ENCODE assay signal across 13 cellular contexts in the genomic region with DNA sequence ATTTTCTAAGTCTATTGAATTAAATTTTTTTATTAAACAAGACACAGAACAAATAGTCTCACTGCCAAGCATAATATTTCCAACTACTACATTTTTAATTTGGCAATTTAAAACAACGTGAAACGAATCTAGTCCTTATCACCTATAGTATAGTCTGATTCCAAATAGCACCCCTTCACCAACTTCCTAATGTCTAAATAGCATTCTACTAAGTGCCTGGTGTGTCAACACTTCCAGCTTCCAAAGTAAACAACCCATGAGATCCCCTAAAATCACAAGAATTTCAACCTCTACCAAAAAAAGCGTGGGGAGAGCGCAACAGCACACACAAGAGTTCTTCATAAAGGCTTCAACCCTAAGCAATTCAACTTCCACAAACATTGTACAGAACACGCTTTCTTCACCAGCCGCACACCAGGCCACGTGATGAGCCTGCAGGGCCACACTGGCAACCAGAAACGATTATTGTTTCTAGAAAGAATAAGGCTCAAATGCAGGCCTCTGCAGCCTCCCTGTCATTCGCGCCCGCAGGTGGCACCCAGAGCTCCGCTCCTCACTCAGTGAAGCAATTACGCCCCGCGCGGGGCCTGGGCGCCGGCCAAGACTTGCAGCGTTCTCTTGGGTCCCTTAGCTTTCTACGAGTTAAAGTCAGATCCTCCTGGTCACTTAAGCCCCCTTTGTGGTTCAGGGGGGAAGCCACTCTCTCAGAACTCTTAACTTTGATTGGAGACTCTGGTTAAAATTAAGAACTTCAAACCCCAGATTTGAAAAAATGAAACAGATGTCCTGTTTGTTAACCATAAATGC. TPM values are rescaled to one million over a fixed set of nuclear protein-coding genes. Genes with fewer than 3 reads are reported as not detected.
DNase-seq lines count a peak whose midpoint lies in the region; ATAC-seq and TF ChIP-seq lines count a peak whose summit lies in the region.
"Had no signal": no experiment of that assay in that cellular context is flagged by ENCODE, and none has a peak within 500 bp of the region (broad histone marks: within the 10 kb centered on the region; RNA-seq: fewer than 3 reads in every experiment).

No MANE protein-coding gene starts in this region.

- peaks cover 73% of the 10 kb centered on the region for H3K27me3 Mint-ChIP-seq in CD4-positive, CD25-positive, alpha-beta regulatory T cell
- H3K27me3 Mint-ChIP-seq in activated T-helper 1 cell treated with anti-CD3 and anti-CD28 coated beads, Interleukin-12 subunit alpha, Interleukin-12 subunit beta, Interleukin-2, Interleukin-4 antibody, amounts not matched to agents 30 ng/mL and 10 ng/mL and 1 ng/mL, durations not matched to agents 14 hours and 24 hours and 36 hours (ENCODE audit: insufficient read depth): peaks cover 60% of the 10 kb centered on the region

- H3K9me3 Mint-ChIP-seq in CD4-positive, CD25-positive, alpha-beta regulatory T cell: peaks cover 0 to 7% (median 0%) of the 10 kb centered on the region in 7 donors
- no peaks in the 10 kb centered on the region for H3K9me3 Mint-ChIP-seq in activated T-helper 1 cell treated with anti-CD3 and anti-CD28 coated beads, Interleukin-12 subunit alpha, Interleukin-12 subunit beta, Interleukin-2, Interleukin-4 antibody, amounts not matched to agents 30 ng/mL and 10 ng/mL and 1 ng/mL, durations not matched to agents 14 hours and 24 hours and 36 hours
- H3K9me3 Mint-ChIP-seq: activated T-cell treated with anti-CD3 and anti-CD28 coated beads, Interleukin-2, amount 50 U/mL, for 4 hours; neural crest cell had no signal

- H3K27ac ChIP-seq in CD4-positive, CD25-positive, alpha-beta regulatory T cell (ENCODE audit: insufficient read depth, low read length, poor library complexity, severe bottlenecking): no peak overlapping the region
- H3K27ac ChIP-seq in effector memory CD4-positive, alpha-beta T cell (ENCODE audit: insufficient read depth, low read length, poor library complexity, severe bottlenecking): no peak overlapping the region
- no peak overlapping the region for H3K27ac ChIP-seq in esophagus squamous epithelium

- H3K4me3 ChIP-seq in CD4-positive, CD25-positive, alpha-beta regulatory T cell (ENCODE audit: low read depth, low read length): peak overlapping the region; percentile 40
- no peak overlapping the region for H3K4me3 ChIP-seq in effector memory CD4-positive, alpha-beta T cell (ENCODE audit: insufficient read depth, low read depth, low read length, poor library complexity, severe bottlenecking)
- H3K4me3 ChIP-seq in esophagus squamous epithelium: peak overlapping the region in 1 of 4 donors; percentile 36

- no peak for TF ChIP-seq CTCF in esophagus squamous epithelium (IDR thresholded peaks at IDR 0.05)

- peaks cover 0 to 20% (median under 1%) of the 10 kb centered on the region in 4 donors for H3K4me1 Mint-ChIP-seq in CD4-positive, CD25-positive, alpha-beta regulatory T cell
- peaks cover 11% of the 10 kb centered on the region for H3K4me1 Mint-ChIP-seq in activated T-helper 1 cell treated with anti-CD3 and anti-CD28 coated beads, Interleukin-12 subunit alpha, Interleukin-12 subunit beta, Interleukin-2, Interleukin-4 antibody, amounts not matched to agents 30 ng/mL and 10 ng/mL and 1 ng/mL, durations not matched to agents 14 hours and 24 hours and 36 hours (ENCODE audit: low read depth)
- H3K4me1 Mint-ChIP-seq: neural crest cell had no signal

- no peak overlapping the region for H3K27ac Mint-ChIP-seq in CD4-positive, CD25-positive, alpha-beta regulatory T cell
- peak overlapping the region; percentile 55 for H3K27ac Mint-ChIP-seq in activated T-helper 1 cell treated with anti-CD3 and anti-CD28 coated beads, Interleukin-12 subunit alpha, Interleukin-12 subunit beta, Interleukin-2, Interleukin-4 antibody, amounts not matched to agents 30 ng/mL and 10 ng/mL and 1 ng/mL, durations not matched to agents 14 hours and 24 hours and 36 hours

- H3K9me3 ChIP-seq in CD4-positive, CD25-positive, alpha-beta regulatory T cell (ENCODE audit: control insufficient read depth in 2 of 2, low read length in 2 of 2): no peaks in the 10 kb centered on the region
- no peaks in the 10 kb centered on the region for H3K9me3 ChIP-seq in effector memory CD4-positive, alpha-beta T cell (ENCODE audit: control insufficient read depth, low read length)
- no peaks in the 10 kb centered on the region for H3K9me3 ChIP-seq in esophagus squamous epithelium

- no peaks in the 10 kb centered on the region for H3K36me3 ChIP-seq in CD4-positive, CD25-positive, alpha-beta regulatory T cell (ENCODE audit: control insufficient read depth, insufficient read depth, low read length)
- H3K36me3 ChIP-seq in effector memory CD4-positive, alpha-beta T cell (ENCODE audit: control insufficient read depth, insufficient read depth, low read length): no peaks in the 10 kb centered on the region
- no peaks in the 10 kb centered on the region for H3K36me3 ChIP-seq in esophagus squamous epithelium

- no peak for ATAC-seq in CD4-positive, CD25-positive, alpha-beta regulatory T cell (ENCODE audit: low read depth in 2 of 2)
- ATAC-seq in GM21786 (IDR thresholded peaks at IDR 0.05; ENCODE audit: unreplicated experiment) (peak; percentile 70), left lobe of liver (peak; percentile 22), GM18502 (IDR thresholded peaks at IDR 0.05; ENCODE audit: poor library complexity, unreplicated experiment) (no peak)
- ATAC-seq: activated T-cell treated with anti-CD3 and anti-CD28 coated beads, Interleukin-2, amount 50 U/mL, for 4 hours had no signal

- H3K4me3 Mint-ChIP-seq in CD4-positive, CD25-positive, alpha-beta regulatory T cell: peak overlapping the region in 2 of 4 donors; percentile 5 to 34
- no peak overlapping the region for H3K4me3 Mint-ChIP-seq in activated T-helper 1 cell treated with anti-CD3 and anti-CD28 coated beads, Interleukin-12 subunit alpha, Interleukin-12 subunit beta, Interleukin-2, Interleukin-4 antibody, amounts not matched to agents 30 ng/mL and 10 ng/mL and 1 ng/mL, durations not matched to agents 14 hours and 24 hours and 36 hours
- H3K4me3 Mint-ChIP-seq: activated T-cell treated with anti-CD3 and anti-CD28 coated beads, Interleukin-2, amount 50 U/mL, for 4 hours; neural crest cell had no signal

- no peak for TF ChIP-seq POLR2A in esophagus squamous epithelium (IDR thresholded peaks at IDR 0.05)

- DNase-seq in CD4-positive, CD25-positive, alpha-beta regulatory T cell: no peak
- DNase-seq in activated T-helper 1 cell treated with anti-CD3 and anti-CD28 coated beads, Interleukin-12 subunit alpha, Interleukin-12 subunit beta, Interleukin-2, Interleukin-4 antibody, amounts not matched to agents 30 ng/mL and 10 ng/mL and 1 ng/mL, durations not matched to agents 14 hours and 24 hours and 36 hours (ENCODE audit: low spot score): no peak
- DNase-seq in left lobe of liver (ENCODE audit: low spot score): no peak
- DNase-seq in effector memory CD4-positive, alpha-beta T cell: no peak
- no peak for DNase-seq in esophagus squamous epithelium (lab: John Stamatoyannopoulos, UW)
- DNase-seq in activated gamma-delta T cell treated with Interleukin-2 at 50 U/mL for 16 hours: no peak
- DNase-seq: activated T-cell treated with anti-CD3 and anti-CD28 coated beads, Interleukin-2, amount 50 U/mL, for 4 hours; erythroblast; NCI-H2029; stimulated activated CD4-positive, alpha-beta T cell treated with anti-CD3 and anti-CD28 coated beads, Interleukin-15, amount 100 ng/mL, for 24 hours had no signal

- peaks cover 10% of the 10 kb centered on the region for H3K4me1 ChIP-seq in CD4-positive, CD25-positive, alpha-beta regulatory T cell (ENCODE audit: control insufficient read depth, insufficient read depth, low read length, poor library complexity, severe bottlenecking)
- H3K4me1 ChIP-seq in effector memory CD4-positive, alpha-beta T cell (ENCODE audit: control insufficient read depth, insufficient read depth, low read length, poor library complexity, severe bottlenecking): no peaks in the 10 kb centered on the region
- peaks cover 0 to 27% (median 0%) of the 10 kb centered on the region in 3 donors for H3K4me1 ChIP-seq in esophagus squamous epithelium

- WGBS in esophagus squamous epithelium, 2 donors: 11 to 31% methylated on average over 5 to 20 of the region's 20 CpGs

- intact Hi-C loops in activated T-helper 1 cell treated with anti-CD3 and anti-CD28 coated beads, Interleukin-12 subunit alpha, Interleukin-12 subunit beta, Interleukin-2, Interleukin-4 antibody, amounts not matched to agents 30 ng/mL and 10 ng/mL and 1 ng/mL, durations not matched to agents 14 hours and 24 hours and 36 hours (cut with micrococcal nuclease): loop anchor here (1.0 to 5.0 kb wide), 4 partner anchors 10 to 1614 kb away; partner anchors contain the start of gene POU3F2
- intact Hi-C loops in esophagus squamous epithelium (cut with DNase I): no loop called here

- peaks cover 65% of the 10 kb centered on the region for H3K27me3 ChIP-seq in CD4-positive, CD25-positive, alpha-beta regulatory T cell (ENCODE audit: control insufficient read depth, insufficient read depth, low read length)
- H3K27me3 ChIP-seq in effector memory CD4-positive, alpha-beta T cell (replicated peaks; ENCODE audit: control insufficient read depth, insufficient read depth, low read length, poor library complexity, severe bottlenecking): peaks cover 11% of the 10 kb centered on the region
- peaks cover 12 to 90% (median 19%) of the 10 kb centered on the region in 4 donors for H3K27me3 ChIP-seq in esophagus squamous epithelium

- H3K36me3 Mint-ChIP-seq in CD4-positive, CD25-positive, alpha-beta regulatory T cell: no peaks in the 10 kb centered on the region
- H3K36me3 Mint-ChIP-seq in activated T-helper 1 cell treated with anti-CD3 and anti-CD28 coated beads, Interleukin-12 subunit alpha, Interleukin-12 subunit beta, Interleukin-2, Interleukin-4 antibody, amounts not matched to agents 30 ng/mL and 10 ng/mL and 1 ng/mL, durations not matched to agents 14 hours and 24 hours and 36 hours (ENCODE audit: low read depth): peaks cover 4% of the 10 kb centered on the region

RNA-seq across cellular contexts. Expression of gene SIM1, which starts 18.4 kb away (rescaled TPM):
- total RNA-seq in CD4-positive, CD25-positive, alpha-beta regulatory T cell: 0.64 TPM
- under 1 TPM in 2 of 4 donors, not detected in 2; 0.39 to 0.51 TPM for polyA plus RNA-seq in CD4-positive, CD25-positive, alpha-beta regulatory T cell
- total RNA-seq in activated T-helper 1 cell treated with anti-CD3 and anti-CD28 coated beads, Interleukin-12 subunit alpha, Interleukin-12 subunit beta, Interleukin-2, Interleukin-4 antibody, amounts not matched to agents 30 ng/mL and 10 ng/mL and 1 ng/mL, durations not matched to agents 14 hours and 24 hours and 36 hours: 0.02 and 0.13 TPM in 2 replicates
- total RNA-seq in left lobe of liver: not detected
- under 1 TPM in 1 of 4 donors, not detected in 3; under 0.01 TPM for total RNA-seq in esophagus squamous epithelium
- total RNA-seq: activated T-cell treated with anti-CD3 and anti-CD28 coated beads, Interleukin-2, amount 50 U/mL, for 4 hours had no signal

Comparison
In these comparisons a context has a peak if more than half of its experiments do, and no peak if none do; other contexts are left out.
1. ATAC-seq: peak in GM21786 (single experiment) and left lobe of liver (single experiment); none in CD4-positive, CD25-positive, alpha-beta regulatory T cell (0 of 2) and GM18502 (single experiment).